ENCODE assay signal across 24 cellular contexts in genomic region chr6:128174724-128175123, GRCh38.
DNase-seq lines count a peak whose midpoint lies in the region; ATAC-seq, FAIRE-seq and TF ChIP-seq lines count a peak whose summit lies in the region.
"Had no signal": no experiment of that assay in that cellular context is flagged by ENCODE, and none has a peak within 500 bp of the region (broad histone marks: within the 10 kb centered on the region; RNA-seq: fewer than 3 reads in every experiment).

No MANE protein-coding gene starts in this region.

- DNase-seq in A549 (ENCODE audit: low read depth in 1 of 2, low spot score in 1 of 2): no peak
- no peak for DNase-seq in GM19239 (ENCODE audit: insufficient read length, low spot score)
- DNase-seq in SW480 (ENCODE audit: low spot score): peak; percentile 12
- no peak for DNase-seq in left colon
- no peak for DNase-seq in hypothalamus (lab: John Stamatoyannopoulos, UW)
- no peak for DNase-seq in uterus
- DNase-seq: 8988T; CD4-positive, CD25-positive, alpha-beta regulatory T cell; DMS153; GM23248; H7; NCI-H1092; NCI-H1436; NCI-H187 treated with DMSO at 0.1 percent for 48 hours; NCI-H524 treated with DMSO at 0.1 percent for 48 hours; NCI-H82; NK-92 treated with Interleukin-12 subunit alpha and Interleukin-12 subunit beta, amount 100 ng/mL, for 24 hours; PC-3; SK-N-SH; SW 1271 had no signal

- H3K27ac ChIP-seq in A549 (no peak overlapping the region), uterus (no peak overlapping the region)
- H3K27ac ChIP-seq: BLaER1, GM23248 had no signal

- TF ChIP-seq CTCF in A549 (IDR thresholded peaks at IDR 0.05): no peak
- no peak for TF ChIP-seq CTCF in uterus (IDR thresholded peaks at IDR 0.05)

- ATAC-seq in A549: no peak
- ATAC-seq in left colon: peak; percentile 86
- no peak for ATAC-seq in HG02885 (IDR thresholded peaks at IDR 0.05; ENCODE audit: poor library complexity, unreplicated experiment)
- no peak for ATAC-seq in GM21423 (IDR thresholded peaks at IDR 0.05; ENCODE audit: unreplicated experiment)
- ATAC-seq: PC-3 had no signal

- H3K4me3 ChIP-seq in A549 (no peak overlapping the region), uterus (no peak overlapping the region)
- H3K4me3 ChIP-seq: BLaER1, GM23248 had no signal

- H3K4me1 ChIP-seq in A549 (peaks cover 8% of the 10 kb centered on the region; the same call in 2 of the 3 replicates), uterus (no peaks in the 10 kb centered on the region)
- H3K4me1 ChIP-seq: BLaER1 had no signal

- H3K27me3 ChIP-seq in uterus: no peaks in the 10 kb centered on the region
- H3K27me3 ChIP-seq: BLaER1 had no signal

- intact Hi-C loops in left colon (cut with DNase I, micrococcal nuclease) (no loop called here), uterus (cut with DNase I; ENCODE audit: low total_unique reads) (no loop called here)

- no peaks in the 10 kb centered on the region for H3K9me3 ChIP-seq in A549
- H3K9me3 ChIP-seq in uterus: no peaks in the 10 kb centered on the region
- H3K9me3 ChIP-seq: BLaER1, SK-N-SH had no signal

- no peak for TF ChIP-seq RAD21 in A549 (conservative IDR thresholded peaks at IDR 0.05 in 1 of 2, IDR thresholded peaks at IDR 0.05 in 1 of 2)

- CTCF ChIA-PET in A549 (lab: Yijun Ruan, JAX): no interaction called here

- POLR2A ChIA-PET in A549 (lab: Yijun Ruan, JAX): no interaction called here

- FAIRE-seq in A549 (lab: Jason Lieb, UNC) (no peak), GM19239 (lab: Jason Lieb, UNC) (peak; percentile 21)
- FAIRE-seq: G401.6 had no signal

- no peak for TF ChIP-seq EP300 in A549 (IDR thresholded peaks at IDR 0.05)

- H3K4me2 ChIP-seq in A549: peak overlapping the region; percentile 2; the same call in 1 of the 3 replicates
- H3K4me2 ChIP-seq: BLaER1, SK-N-SH had no signal

- TF ChIP-seq POLR2A in A549 (IDR thresholded peaks at IDR 0.05; ENCODE audit: low read length) (no peak), uterus (IDR thresholded peaks at IDR 0.05) (no peak)

- H3K36me3 ChIP-seq in uterus: no peaks in the 10 kb centered on the region
- H3K36me3 ChIP-seq: BLaER1 had no signal

TF ChIP-seq in A549, 52 proteins besides CTCF, POLR2A, EP300 and RAD21:
- TF ChIP-seq FOXS1 (CRISPR knock-in tag; IDR thresholded peaks at IDR 0.05) (no peak), SMC3 (IDR thresholded peaks at IDR 0.05) (no peak), JUN (IDR thresholded peaks at IDR 0.05) (no peak), TP53 (CRISPR knock-in tag; IDR thresholded peaks at IDR 0.05) (no peak), CEBPB (IDR thresholded peaks at IDR 0.05) (no peak), KDM5A (IDR thresholded peaks at IDR 0.05) (no peak), HOXA7 (CRISPR knock-in tag; IDR thresholded peaks at IDR 0.05) (no peak), HEYL (CRISPR knock-in tag; IDR thresholded peaks at IDR 0.05) (no peak)
TF ChIP-seq in A549: peak in this region for 0.
